ENCODE assay signal across 11 cellular contexts in the genomic region with DNA sequence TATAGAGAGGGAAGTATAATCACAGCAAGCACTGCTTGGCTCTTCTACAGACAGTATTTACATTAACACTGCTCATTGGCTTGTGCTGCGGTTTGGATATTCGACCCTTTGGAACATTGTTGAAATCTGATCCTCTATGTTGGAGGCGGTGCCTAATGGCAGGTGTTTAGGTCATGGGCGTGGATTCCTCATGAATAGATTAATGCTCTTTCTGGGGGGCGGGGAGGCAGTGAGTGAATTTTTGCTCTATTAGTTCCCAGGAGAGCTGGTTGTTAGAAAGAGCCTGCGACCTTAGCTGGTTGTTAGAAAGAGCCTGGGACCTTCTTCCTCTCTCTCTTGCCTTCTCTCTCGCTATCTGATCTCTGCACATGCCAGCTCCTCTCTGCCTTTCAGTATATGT.
A peak's percentile ranks its signal among the peaks of the same experiment; 100 is the strongest.
DNase-seq lines count a peak whose midpoint lies in the region; ATAC-seq and TF ChIP-seq lines count a peak whose summit lies in the region.
"Had no signal": no experiment of that assay in that cellular context is flagged by ENCODE, and none has a peak within 500 bp of the region (broad histone marks: within the 10 kb centered on the region; RNA-seq: fewer than 3 reads in every experiment).

No MANE protein-coding gene starts in this region.

- intact Hi-C loops in transverse colon (cut with DNase I; ENCODE audit: low total_unique reads), result no loop called here

- no peak for DNase-seq in CD4-positive, CD25-positive, alpha-beta regulatory T cell
- peak; percentile 45 for DNase-seq in LNCaP clone FGC (ENCODE audit: low read depth)
- peak; percentile 79 for DNase-seq in NCI-H748 treated with DMSO at 0.1 percent for 48 hours (lab: John Stamatoyannopoulos, UW)
- peak; percentile 66 for DNase-seq in iPS DF 4.7 (ENCODE audit: extremely low read depth, low spot score)
- DNase-seq in glomerular visceral epithelial cell (ENCODE audit: extremely low spot score), result no peak
- no peak for DNase-seq in transverse colon
- DNase-seq in nucleus accumbens (lab: John Stamatoyannopoulos, UW), result no peak
- no peak for DNase-seq in stimulated activated naive CD8-positive, alpha-beta T cell treated with anti-CD3 and anti-CD28 coated beads, Interleukin-15, amount 100 ng/mL, for 72 hours

- H3K27ac ChIP-seq in CD4-positive, CD25-positive, alpha-beta regulatory T cell (ENCODE audit: insufficient read depth, low read length, poor library complexity, severe bottlenecking), result no peak overlapping the region
- H3K27ac ChIP-seq in transverse colon, result peak overlapping the region in 2 of 4 donors; percentile 52 to 56
- H3K27ac ChIP-seq: adrenal gland, epithelial cell of prostate, prostate gland had no signal

- WGBS in transverse colon (ENCODE audit: low coverage in 1 of 2), 2 donors, result 60 to 77% methylated on average over 2 to 7 of the region's 7 CpGs

- peak overlapping the region in 2 of 3 donors; percentile 10 to 39 for H3K27ac Mint-ChIP-seq in CD4-positive, CD25-positive, alpha-beta regulatory T cell
- H3K27ac Mint-ChIP-seq in stimulated activated naive CD8-positive, alpha-beta T cell treated with anti-CD3 and anti-CD28 coated beads, Interleukin-15, amount 100 ng/mL, for 72 hours, result no peak overlapping the region

- H3K4me1 Mint-ChIP-seq in CD4-positive, CD25-positive, alpha-beta regulatory T cell, result peaks cover 0 to 36% (median 10%) of the 10 kb centered on the region in 4 donors
- no peaks in the 10 kb centered on the region for H3K4me1 Mint-ChIP-seq in stimulated activated naive CD8-positive, alpha-beta T cell treated with anti-CD3 and anti-CD28 coated beads, Interleukin-15, amount 100 ng/mL, for 72 hours

- H3K27me3 ChIP-seq in CD4-positive, CD25-positive, alpha-beta regulatory T cell (ENCODE audit: control insufficient read depth, insufficient read depth, low read length), result no peaks in the 10 kb centered on the region
- no peaks in the 10 kb centered on the region for H3K27me3 ChIP-seq in transverse colon
- H3K27me3 ChIP-seq: adrenal gland had no signal

- H3K4me3 Mint-ChIP-seq in CD4-positive, CD25-positive, alpha-beta regulatory T cell, result no peak overlapping the region
- H3K4me3 Mint-ChIP-seq in stimulated activated naive CD8-positive, alpha-beta T cell treated with anti-CD3 and anti-CD28 coated beads, Interleukin-15, amount 100 ng/mL, for 72 hours, result no peak overlapping the region

- in situ Hi-C loops in transverse colon (cut with MboI; ENCODE audit: low pct_ligation_motif_present in 1 of 4, low pct_unique_long_range_greater_than_20kb in 1 of 4, low sequenced_read_pairs in 3 of 4), result no loop called here

- no peak for ATAC-seq in CD4-positive, CD25-positive, alpha-beta regulatory T cell (ENCODE audit: low read depth in 2 of 2)
- no peak for ATAC-seq in stimulated activated naive CD8-positive, alpha-beta T cell treated with anti-CD3 and anti-CD28 coated beads, Interleukin-15, amount 100 ng/mL, for 72 hours

- no peak overlapping the region for H3K4me3 ChIP-seq in CD4-positive, CD25-positive, alpha-beta regulatory T cell (ENCODE audit: low read depth, low read length)
- H3K4me3 ChIP-seq in LNCaP clone FGC (ENCODE audit: low read depth, low read length) (no peak overlapping the region), transverse colon (no peak overlapping the region)
- H3K4me3 ChIP-seq: adrenal gland, prostate gland had no signal

- TF ChIP-seq CTCF in LNCaP clone FGC (IDR thresholded peaks at IDR 0.05; ENCODE audit: control insufficient read depth, extremely low read depth, insufficient read depth) (no peak), transverse colon (IDR thresholded peaks at IDR 0.05) (no peak)

- peaks cover 4% of the 10 kb centered on the region for H3K27me3 Mint-ChIP-seq in CD4-positive, CD25-positive, alpha-beta regulatory T cell
- H3K27me3 Mint-ChIP-seq in stimulated activated naive CD8-positive, alpha-beta T cell treated with anti-CD3 and anti-CD28 coated beads, Interleukin-15, amount 100 ng/mL, for 72 hours, result no peaks in the 10 kb centered on the region

- no peaks in the 10 kb centered on the region for H3K36me3 ChIP-seq in CD4-positive, CD25-positive, alpha-beta regulatory T cell (ENCODE audit: control insufficient read depth, insufficient read depth, low read length)
- peaks cover 0 to 4% (median 0%) of the 10 kb centered on the region in 4 donors for H3K36me3 ChIP-seq in transverse colon
- H3K36me3 ChIP-seq: adrenal gland, prostate gland had no signal

- H3K9me3 Mint-ChIP-seq in CD4-positive, CD25-positive, alpha-beta regulatory T cell, result peaks cover 0 to 4% (median 0%) of the 10 kb centered on the region in 7 donors
- H3K9me3 Mint-ChIP-seq in stimulated activated naive CD8-positive, alpha-beta T cell treated with anti-CD3 and anti-CD28 coated beads, Interleukin-15, amount 100 ng/mL, for 72 hours, result peaks cover 0 to 5% of the 10 kb centered on the region in 2 donors

- peaks cover 7% of the 10 kb centered on the region for H3K36me3 Mint-ChIP-seq in CD4-positive, CD25-positive, alpha-beta regulatory T cell

- no peaks in the 10 kb centered on the region for H3K9me3 ChIP-seq in CD4-positive, CD25-positive, alpha-beta regulatory T cell (ENCODE audit: control insufficient read depth in 2 of 2, low read length in 2 of 2)
- H3K9me3 ChIP-seq in transverse colon, result no peaks in the 10 kb centered on the region
- H3K9me3 ChIP-seq: adrenal gland, prostate gland had no signal

- TF ChIP-seq EP300 in transverse colon (IDR thresholded peaks at IDR 0.05; ENCODE audit: low read depth), result no peak

- TF ChIP-seq POLR2A in transverse colon (IDR thresholded peaks at IDR 0.05), result no peak

- H3K4me1 ChIP-seq in CD4-positive, CD25-positive, alpha-beta regulatory T cell (ENCODE audit: control insufficient read depth, insufficient read depth, low read length, poor library complexity, severe bottlenecking), result no peaks in the 10 kb centered on the region
- H3K4me1 ChIP-seq in transverse colon, result peaks cover 0 to 27% (median 24%) of the 10 kb centered on the region in 4 donors
- H3K4me1 ChIP-seq: prostate gland had no signal

Comparison
In these comparisons a context has a peak if more than half of its experiments do, and no peak if none do; other contexts are left out.
1. DNase-seq: peak in LNCaP clone FGC (single experiment), NCI-H748 treated with DMSO at 0.1 percent for 48 hours (single experiment) and iPS DF 4.7 (single experiment); none in CD4-positive, CD25-positive, alpha-beta regulatory T cell (0 of 3), glomerular visceral epithelial cell (single experiment), transverse colon (single experiment), nucleus accumbens (0 of 56) and stimulated activated naive CD8-positive, alpha-beta T cell treated with anti-CD3 and anti-CD28 coated beads, Interleukin-15, amount 100 ng/mL, for 72 hours (0 of 2).
2. H3K27ac Mint-ChIP-seq: peak in CD4-positive, CD25-positive, alpha-beta regulatory T cell (2 of 3); none in stimulated activated naive CD8-positive, alpha-beta T cell treated with anti-CD3 and anti-CD28 coated beads, Interleukin-15, amount 100 ng/mL, for 72 hours (0 of 2).